ENCODE assay signal across 10 cellular contexts in genomic region chr19:45864629-45865082, GRCh38. TPM values are rescaled to one million over a fixed set of nuclear protein-coding genes. Genes with fewer than 3 reads are reported as not detected.
DNase-seq lines count a peak whose midpoint lies in the region; ATAC-seq and TF ChIP-seq lines count a peak whose summit lies in the region.
"Had no signal": no experiment of that assay in that cellular context is flagged by ENCODE, and none has a peak within 500 bp of the region (broad histone marks: within the 10 kb centered on the region; RNA-seq: fewer than 3 reads in every experiment).

No MANE protein-coding gene starts in this region.

- peaks cover 27% of the 10 kb centered on the region for H3K27me3 ChIP-seq in ectodermal cell (ENCODE audit: control insufficient read depth, insufficient read depth, low read length, poor library complexity, severe bottlenecking)

- H3K4me1 Mint-ChIP-seq in CD14-positive monocyte (peaks cover 30% of the 10 kb centered on the region), IgD-negative memory B cell (peaks cover 14 to 20% (median 14%) of the 10 kb centered on the region in 3 donors), natural killer cell (peaks cover 21 to 36% of the 10 kb centered on the region in 2 donors)

- 12 to 16% methylated on average over 12 of the region's 12 CpGs for WGBS in ectodermal cell, 2 experiments

- ATAC-seq in natural killer cell = no peak
- no peak for ATAC-seq in HG02981 (IDR thresholded peaks at IDR 0.05; ENCODE audit: unreplicated experiment)

- intact Hi-C loops in CD14-positive monocyte (cut with micrococcal nuclease) (loop anchor here (5.0 to 10.0 kb wide), 4 partner anchors 38 to 990 kb away; partner anchors contain the start of genes AP2S1 (in 1 of the 2), FBXO46 (in 1 of the 2), MEIOSIN (in 1 of the 2) and MYPOP (in 1 of the 2)), natural killer cell (cut with micrococcal nuclease) (loop anchor here (10.0 kb wide), 2 partner anchors 90 to 400 kb away; no protein-coding TSS in a partner anchor)

- DNase-seq in CD14-positive monocyte (ENCODE audit: low spot score) (no peak), natural killer cell (no peak), iPS-NIHi11 (ENCODE audit: low spot score) (no peak)
- DNase-seq in stimulated activated CD4-positive, alpha-beta T cell treated with anti-CD3 and anti-CD28 coated beads, Interleukin-2, amount 100 ng/mL, for 48 hours = no peak
- no peak for DNase-seq in stimulated activated CD4-positive, alpha-beta T cell treated with anti-CD3 and anti-CD28 coated beads, Interleukin-4, amount 100 ng/mL, for 1 hour

- H3K36me3 ChIP-seq in ectodermal cell (ENCODE audit: control insufficient read depth, insufficient read depth, low read length) = no peaks in the 10 kb centered on the region

- no peaks in the 10 kb centered on the region for H3K4me1 ChIP-seq in ectodermal cell (ENCODE audit: control insufficient read depth, insufficient read depth, low read length)

- H3K36me3 Mint-ChIP-seq in CD14-positive monocyte (peaks cover 12 to 14% of the 10 kb centered on the region in 2 donors), IgD-negative memory B cell (peaks cover 2% of the 10 kb centered on the region), natural killer cell (no peaks in the 10 kb centered on the region)

- H3K4me3 Mint-ChIP-seq in CD14-positive monocyte (peak overlapping the region; percentile 43 to 87), IgD-negative memory B cell (peak overlapping the region in 3 of 4 donors; percentile 48 to 84 (median 58)), natural killer cell (peak overlapping the region; percentile 65)

- peaks cover 37 to 56% (median 50%) of the 10 kb centered on the region in 3 donors for H3K27me3 Mint-ChIP-seq in CD14-positive monocyte (ENCODE audit: low read depth in 3 of 3)
- H3K27me3 Mint-ChIP-seq in IgD-negative memory B cell = peaks cover 16% of the 10 kb centered on the region
- peaks cover 16 to 24% of the 10 kb centered on the region in 2 donors for H3K27me3 Mint-ChIP-seq in natural killer cell (ENCODE audit: low read depth in 2 of 2)

- TF ChIP-seq CTCF in CD14-positive monocyte (IDR thresholded peaks at IDR 0.05) = no peak
- no peak for TF ChIP-seq CTCF in natural killer cell (IDR thresholded peaks at IDR 0.05)

- peak overlapping the region; percentile 53 for H3K4me3 ChIP-seq in ectodermal cell (ENCODE audit: insufficient read depth, low read depth, low read length)

- no peak overlapping the region for H3K27ac ChIP-seq in ectodermal cell (ENCODE audit: insufficient read depth, low read depth, low read length, poor library complexity, severe bottlenecking)
- H3K27ac ChIP-seq: KMS-11 had no signal

- no peak overlapping the region for H3K27ac Mint-ChIP-seq in CD14-positive monocyte
- no peak overlapping the region for H3K27ac Mint-ChIP-seq in IgD-negative memory B cell
- no peak overlapping the region for H3K27ac Mint-ChIP-seq in natural killer cell

- no peaks in the 10 kb centered on the region for H3K9me3 ChIP-seq in ectodermal cell (ENCODE audit: control insufficient read depth, low read length)
- H3K9me3 ChIP-seq: spleen had no signal

- H3K9me3 Mint-ChIP-seq in CD14-positive monocyte (peaks cover 0 to 20% (median 10%) of the 10 kb centered on the region in 7 donors), IgD-negative memory B cell (peaks cover 0 to 2% (median 0%) of the 10 kb centered on the region in 3 donors), natural killer cell (no peaks in the 10 kb centered on the region)

RNA-seq across cellular contexts. Expression of gene FOXA3, which starts 0.5 kb away (rescaled TPM):
- polyA plus RNA-seq in CD14-positive monocyte (not detected), IgD-negative memory B cell (not detected)
- 6.8 TPM for polyA plus RNA-seq in ectodermal cell (2013, experiment 1 of 4)
- polyA plus RNA-seq in ectodermal cell (2013, experiment 2 of 4) = 7.0 TPM
- 4.8 TPM for polyA plus RNA-seq in ectodermal cell (2013, experiment 3 of 4)
- 5.5 TPM for polyA plus RNA-seq in ectodermal cell (2013, experiment 4 of 4)
- not detected for total RNA-seq in natural killer cell

RNA-seq across cellular contexts. Expression of gene SYMPK, which starts 1.7 kb away (rescaled TPM):
- polyA plus RNA-seq in CD14-positive monocyte = 10 to 100 TPM in 1 of 2 donors, 1 to 10 TPM in 1; 5.6 to 15.7 TPM
- 26.8 TPM for polyA plus RNA-seq in IgD-negative memory B cell
- polyA plus RNA-seq in ectodermal cell (2013, experiment 1 of 4) = 77.6 TPM
- polyA plus RNA-seq in ectodermal cell (2013, experiment 2 of 4) = 78.5 TPM
- 64.5 TPM for polyA plus RNA-seq in ectodermal cell (2013, experiment 3 of 4)
- 66.3 TPM for polyA plus RNA-seq in ectodermal cell (2013, experiment 4 of 4)
- total RNA-seq in natural killer cell = 10 to 100 TPM; 86.4 to 94.8 (median 86.7) TPM

RNA-seq across cellular contexts. Expression of gene IRF2BP1, which starts 21.3 kb away (rescaled TPM):
- polyA plus RNA-seq in CD14-positive monocyte (1 to 10 TPM; 2.0 to 2.1 TPM), IgD-negative memory B cell (10.0 TPM)
- polyA plus RNA-seq in ectodermal cell (2013, experiment 1 of 4) = 18.4 TPM
- 18.2 TPM for polyA plus RNA-seq in ectodermal cell (2013, experiment 2 of 4)
- polyA plus RNA-seq in ectodermal cell (2013, experiment 3 of 4) = 18.7 TPM
- 19.7 TPM for polyA plus RNA-seq in ectodermal cell (2013, experiment 4 of 4)
- total RNA-seq in natural killer cell = 10 to 100 TPM; 16.1 to 20.3 (median 19.6) TPM

RNA-seq across cellular contexts. Expression of gene MYPOP, which starts 37.8 kb away (rescaled TPM):
- under 1 TPM; 0.08 to 0.39 TPM for polyA plus RNA-seq in CD14-positive monocyte
- polyA plus RNA-seq in IgD-negative memory B cell = 0.70 TPM
- polyA plus RNA-seq in ectodermal cell (2013, experiment 1 of 4) = 12.9 TPM
- 10.9 TPM for polyA plus RNA-seq in ectodermal cell (2013, experiment 2 of 4)
- 11.3 TPM for polyA plus RNA-seq in ectodermal cell (2013, experiment 3 of 4)
- polyA plus RNA-seq in ectodermal cell (2013, experiment 4 of 4) = 11.7 TPM
- 1 to 10 TPM; 7.0 to 8.4 (median 7.2) TPM for total RNA-seq in natural killer cell

RNA-seq across cellular contexts. Expression of gene RSPH6A, which starts 49.5 kb away (rescaled TPM):
- polyA plus RNA-seq in CD14-positive monocyte = not detected
- not detected for polyA plus RNA-seq in IgD-negative memory B cell
- not detected for polyA plus RNA-seq in ectodermal cell (2013, experiment 1 of 4)
- not detected for polyA plus RNA-seq in ectodermal cell (2013, experiment 2 of 4)
- polyA plus RNA-seq in ectodermal cell (2013, experiment 3 of 4) = not detected
- 0.08 TPM for polyA plus RNA-seq in ectodermal cell (2013, experiment 4 of 4)
- under 1 TPM; 0.18 to 0.63 (median 0.31) TPM for total RNA-seq in natural killer cell
